8 cellular contexts compared by ENCODE assay signal in the genomic region with DNA sequence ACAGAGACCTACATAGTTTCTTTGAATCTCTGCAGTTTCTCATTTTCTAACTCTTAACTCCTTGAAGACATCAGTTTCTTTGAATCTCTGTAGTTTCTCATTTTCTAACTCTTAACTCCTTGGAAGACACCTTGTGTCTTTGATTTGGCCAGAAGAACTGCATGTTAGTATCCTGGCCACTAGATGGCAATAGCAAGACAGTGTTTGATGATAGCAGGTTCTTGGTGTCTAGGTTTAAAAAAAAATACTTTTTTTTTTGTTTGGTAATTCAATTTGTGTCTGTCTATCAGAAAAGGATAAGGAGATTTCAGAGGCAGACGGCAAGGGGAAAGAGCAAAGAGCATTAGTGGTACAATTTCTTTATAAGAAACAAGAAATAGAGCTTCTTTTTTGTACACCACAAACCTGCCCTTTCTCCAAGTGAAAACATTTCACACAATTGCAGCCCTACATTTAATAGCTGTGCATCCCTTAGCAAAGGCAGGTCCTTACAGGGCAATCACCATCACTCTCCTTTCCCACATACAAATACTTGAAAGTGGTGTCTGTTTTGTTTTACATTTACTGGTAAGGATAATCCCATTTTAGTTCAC.
DNase-seq lines count a peak whose midpoint lies in the region; ATAC-seq and TF ChIP-seq lines count a peak whose summit lies in the region.

No MANE protein-coding gene starts in this region.

- no peak for TF ChIP-seq POLR2A in body of pancreas (IDR thresholded peaks at IDR 0.05)
- no peak for TF ChIP-seq POLR2A in right lobe of liver (IDR thresholded peaks at IDR 0.05)

- no peaks in the 10 kb centered on the region for H3K9me3 Mint-ChIP-seq in activated naive CD4-positive, alpha-beta T cell treated with anti-CD3 and anti-CD28 coated beads, Interleukin-2, amount 10 ng/mL, durations not matched to agents 7 days and 5 days

- in situ Hi-C loops in GM13976 (cut with MboI; ENCODE audit: low sequenced_read_pairs, unreplicated experiment): no loop called here

- peak; percentile 70 for TF ChIP-seq CTCF in AG04449 (IDR thresholded peaks at IDR 0.05; ENCODE audit: insufficient read depth, low read length, missing control alignments)
- TF ChIP-seq CTCF in GM13976 (IDR thresholded peaks at IDR 0.05; ENCODE audit: borderline replicate concordance, control extremely low read depth, extremely low read depth, insufficient read depth, missing control alignments): peak; percentile 84
- peak; percentile 47 to 79 (median 63) for TF ChIP-seq CTCF in body of pancreas (IDR thresholded peaks at IDR 0.05)
- peak; percentile 56 to 83 (median 80) for TF ChIP-seq CTCF in right lobe of liver (IDR thresholded peaks at IDR 0.05)

- DNase-seq in AG04449 (ENCODE audit: low read depth, low spot score) (peak; percentile 14), GM13976 (ENCODE audit: low spot score) (peak; percentile 32), NCI-H226 (peak; percentile 9), body of pancreas (peak in 2 of 4 donors; percentile 13 to 20), right lobe of liver (no peak), GF-D8 (lab: John Stamatoyannopoulos, UW) (no peak)
- DNase-seq in activated naive CD4-positive, alpha-beta T cell treated with anti-CD3 and anti-CD28 coated beads, Interleukin-2, amount 10 ng/mL, durations not matched to agents 7 days and 5 days: no peak

- no peaks in the 10 kb centered on the region for H3K27me3 Mint-ChIP-seq in activated naive CD4-positive, alpha-beta T cell treated with anti-CD3 and anti-CD28 coated beads, Interleukin-2, amount 10 ng/mL, durations not matched to agents 7 days and 5 days

- no peak overlapping the region for H3K4me3 Mint-ChIP-seq in activated naive CD4-positive, alpha-beta T cell treated with anti-CD3 and anti-CD28 coated beads, Interleukin-2, amount 10 ng/mL, durations not matched to agents 7 days and 5 days

- H3K4me3 ChIP-seq in AG04449 (ENCODE audit: low read depth, low read length) (no peak overlapping the region), body of pancreas (no peak overlapping the region), right lobe of liver (no peak overlapping the region)

- H3K4me1 ChIP-seq in body of pancreas (no peaks in the 10 kb centered on the region), right lobe of liver (no peaks in the 10 kb centered on the region)

- ATAC-seq in HG02981 (IDR thresholded peaks at IDR 0.05; ENCODE audit: unreplicated experiment) (peak; percentile 81), body of pancreas (no peak), right lobe of liver (peak; percentile 56 to 69 (median 63))

- WGBS in body of pancreas, 2 donors: 0 to 2% methylated on average over 1 of the region's 1 CpG
- WGBS in right lobe of liver (ENCODE audit: insufficient coverage, low coverage, low lambda C conversion rate, missing lambda C conversion rate): 0% methylated on average over 1 of the region's 1 CpG

- H3K36me3 Mint-ChIP-seq in activated naive CD4-positive, alpha-beta T cell treated with anti-CD3 and anti-CD28 coated beads, Interleukin-2, amount 10 ng/mL, durations not matched to agents 7 days and 5 days: no peaks in the 10 kb centered on the region

- CTCF ChIA-PET in AG04449 (lab: Yijun Ruan, JAX): interaction anchor here (0.6 to 1.9 kb wide), 9 partner anchors 8 to 1752 kb away, joined by 3 to 10 read pairs (median 3); no protein-coding TSS in a partner anchor
- CTCF ChIA-PET in activated naive CD4-positive, alpha-beta T cell treated with anti-CD3 and anti-CD28 coated beads, Interleukin-2, amount 10 ng/mL, durations not matched to agents 7 days and 5 days (lab: Charles Lee): interaction anchor here (0.8 kb wide), 1 partner anchor 17 kb away, joined by 4 read pairs; no protein-coding TSS in a partner anchor

- H3K9me3 ChIP-seq in body of pancreas: no peaks in the 10 kb centered on the region
- H3K9me3 ChIP-seq in right lobe of liver: no peaks in the 10 kb centered on the region

- no peaks in the 10 kb centered on the region for H3K4me1 Mint-ChIP-seq in activated naive CD4-positive, alpha-beta T cell treated with anti-CD3 and anti-CD28 coated beads, Interleukin-2, amount 10 ng/mL, durations not matched to agents 7 days and 5 days

- POLR2A ChIA-PET in AG04449 (lab: Yijun Ruan, JAX): no interaction called here

- intact Hi-C loops in body of pancreas (cut with DNase I): loop anchor here (10.0 kb wide), 1 partner anchor 1754 kb away; no protein-coding TSS in a partner anchor
- intact Hi-C loops in right lobe of liver (cut with DNase I): no loop called here

- H3K27ac ChIP-seq in body of pancreas: no peak overlapping the region
- H3K27ac ChIP-seq in right lobe of liver: no peak overlapping the region

- no peaks in the 10 kb centered on the region for H3K36me3 ChIP-seq in body of pancreas (replicated peaks in 1 of 2; ENCODE audit: insufficient read depth in 1 of 2, low read depth in 2 of 2)
- no peaks in the 10 kb centered on the region for H3K36me3 ChIP-seq in right lobe of liver

- H3K27me3 ChIP-seq in body of pancreas: no peaks in the 10 kb centered on the region
- H3K27me3 ChIP-seq in right lobe of liver: no peaks in the 10 kb centered on the region

- H3K27ac Mint-ChIP-seq in activated naive CD4-positive, alpha-beta T cell treated with anti-CD3 and anti-CD28 coated beads, Interleukin-2, amount 10 ng/mL, durations not matched to agents 7 days and 5 days: no peak overlapping the region

Comparison
In these comparisons a context has a peak if more than half of its experiments do, and no peak if none do; other contexts are left out.
1. DNase-seq: peak in AG04449 (single experiment), GM13976 (single experiment) and NCI-H226 (single experiment); none in right lobe of liver (0 of 3), activated naive CD4-positive, alpha-beta T cell treated with anti-CD3 and anti-CD28 coated beads, Interleukin-2, amount 10 ng/mL, durations not matched to agents 7 days and 5 days (single experiment) and GF-D8 (single experiment).
2. Peak in every context shown above with its lines, with median percentiles within 50 percentile points of each other: CTCF ChIP-seq.